ENCODE assay signal across 14 cellular contexts in the genomic region with DNA sequence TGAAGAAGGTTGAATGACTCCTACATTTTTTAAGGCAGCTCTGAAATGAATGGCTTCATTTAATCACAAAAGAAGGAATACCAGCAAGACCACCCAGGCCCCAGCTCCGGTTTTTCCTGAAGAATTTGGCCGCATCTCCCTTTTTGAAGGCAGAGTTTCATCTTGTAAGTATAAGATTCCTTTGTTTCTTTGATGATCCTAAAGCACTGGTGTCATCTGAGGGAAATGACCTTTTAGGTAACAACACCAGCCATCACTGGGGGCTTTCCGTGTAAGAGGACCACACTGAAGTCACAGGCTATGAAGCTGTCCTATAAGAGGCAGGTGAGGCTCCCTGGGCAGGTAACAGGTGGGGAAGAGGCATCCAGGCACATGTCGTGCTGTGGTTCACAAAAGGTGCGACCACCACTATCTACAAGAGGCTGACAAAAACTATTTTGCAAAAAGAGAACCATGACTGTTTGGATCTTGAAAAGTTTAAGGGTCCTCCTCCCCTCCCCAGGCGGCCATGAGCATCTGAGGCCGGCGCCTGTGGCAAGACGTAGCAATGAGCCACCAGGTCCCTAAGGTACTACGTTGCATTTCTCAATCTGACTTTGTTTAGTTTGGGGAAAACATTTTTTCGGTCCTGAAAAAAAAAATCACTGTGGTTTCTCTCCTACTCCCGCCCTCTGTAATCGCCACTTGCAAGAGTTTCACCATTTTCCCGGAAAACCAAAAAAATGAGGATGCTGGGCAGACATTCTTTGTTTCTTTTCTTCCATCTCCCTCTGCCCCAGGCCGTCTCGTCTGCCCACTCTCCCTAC. TPM values are rescaled to one million over a fixed set of nuclear protein-coding genes. Genes with fewer than 3 reads are reported as not detected.
A peak's percentile ranks its signal among the peaks of the same experiment; 100 is the strongest.
DNase-seq lines count a peak whose midpoint lies in the region; ATAC-seq, FAIRE-seq and TF ChIP-seq lines count a peak whose summit lies in the region.
"Had no signal": no experiment of that assay in that cellular context is flagged by ENCODE, and none has a peak within 500 bp of the region (broad histone marks: within the 10 kb centered on the region; RNA-seq: fewer than 3 reads in every experiment).

No MANE protein-coding gene starts in this region.

- POLR2A ChIA-PET in PC-3 (lab: Charles Lee; ENCODE audit: unreplicated experiment) = interaction anchor here (2.3 kb wide), 1 partner anchor 44 kb away, joined by 23 read pairs; no protein-coding TSS in a partner anchor
- POLR2A ChIA-PET in endothelial cell of umbilical vein (lab: Charles Lee) = interaction anchor here (1.0 to 1.5 kb wide), 2 partner anchors 24 to 44 kb away, joined by 3 to 4 read pairs; no protein-coding TSS in a partner anchor
- POLR2A ChIA-PET in naive thymus-derived CD4-positive, alpha-beta T cell (lab: Charles Lee) = no interaction called here

- no peak for FAIRE-seq in endothelial cell of umbilical vein (lab: Jason Lieb, UNC)

- H3K4me1 Mint-ChIP-seq in progenitor cell of endocrine pancreas (ENCODE audit: low read depth) = peaks cover 9% of the 10 kb centered on the region
- H3K4me1 Mint-ChIP-seq in naive thymus-derived CD4-positive, alpha-beta T cell = peaks cover 0 to 13% (median 9%) of the 10 kb centered on the region in 7 donors

- peak overlapping the region; percentile 70 for H3K4me2 ChIP-seq in PC-3 (ENCODE audit: low read length)
- H3K4me2 ChIP-seq in endothelial cell of umbilical vein (ENCODE audit: insufficient read depth, low read length) = peak overlapping the region; percentile 32

- H3K4me3 ChIP-seq in PC-3 (ENCODE audit: low read length) = peak overlapping the region; percentile 45
- no peak overlapping the region for H3K4me3 ChIP-seq in endothelial cell of umbilical vein (replicated peaks in 1 of 3; ENCODE audit: insufficient read depth in 1 of 3, low read depth in 1 of 3, low read length in 3 of 3)
- no peak overlapping the region for H3K4me3 ChIP-seq in naive thymus-derived CD4-positive, alpha-beta T cell (ENCODE audit: low read length)

- TF ChIP-seq POLR2A in endothelial cell of umbilical vein (IDR thresholded peaks at IDR 0.05; ENCODE audit: low read depth, low read length) = no peak

- no peaks in the 10 kb centered on the region for H3K27me3 Mint-ChIP-seq in progenitor cell of endocrine pancreas
- peaks cover 0 to 6% (median 0%) of the 10 kb centered on the region in 5 donors for H3K27me3 Mint-ChIP-seq in naive thymus-derived CD4-positive, alpha-beta T cell
- H3K27me3 Mint-ChIP-seq: CD4-positive, alpha-beta T cell; T-cell had no signal

- BruUV-seq in PC-3 (replicated peaks; lab: Mats Ljungman, UMichigan) = TSS peak; percentile 81
- TSS peak; percentile 55 for BruUV-seq in endothelial cell of umbilical vein (replicated peaks; lab: Mats Ljungman, UMichigan)

- H3K36me3 Mint-ChIP-seq in progenitor cell of endocrine pancreas (ENCODE audit: insufficient read depth) = peaks cover 1% of the 10 kb centered on the region
- H3K36me3 Mint-ChIP-seq in naive thymus-derived CD4-positive, alpha-beta T cell = peaks cover 0 to 2% (median 0%) of the 10 kb centered on the region in 5 donors
- H3K36me3 Mint-ChIP-seq: T-cell had no signal

- dilution Hi-C loops in endothelial cell of umbilical vein (cut with MboI; ENCODE audit: extremely low pct_ligation_motif_present, low sequenced_read_pairs) = no loop called here

- H4K20me1 ChIP-seq in PC-3 (ENCODE audit: low read length) (no peaks in the 10 kb centered on the region), endothelial cell of umbilical vein (replicated peaks; ENCODE audit: control insufficient read depth, extremely low read depth, insufficient read depth, low read length) (no peaks in the 10 kb centered on the region)

- no peaks in the 10 kb centered on the region for H3K36me3 ChIP-seq in PC-3 (ENCODE audit: low read depth, low read length)
- no peaks in the 10 kb centered on the region for H3K36me3 ChIP-seq in endothelial cell of umbilical vein (ENCODE audit: control insufficient read depth in 2 of 2, extremely low read depth in 1 of 2, insufficient read depth in 2 of 2, low read length in 2 of 2)
- no peaks in the 10 kb centered on the region for H3K36me3 ChIP-seq in naive thymus-derived CD4-positive, alpha-beta T cell (ENCODE audit: control insufficient read depth in 2 of 3, insufficient read depth in 3 of 3, low read length in 3 of 3)

- no peak for ATAC-seq in PC-3
- ATAC-seq in HG03135 (IDR thresholded peaks at IDR 0.05; ENCODE audit: unreplicated experiment) = no peak
- no peak for ATAC-seq in naive thymus-derived CD4-positive, alpha-beta T cell

- H3K27me3 ChIP-seq in PC-3 (ENCODE audit: low read length) = no peaks in the 10 kb centered on the region
- no peaks in the 10 kb centered on the region for H3K27me3 ChIP-seq in endothelial cell of umbilical vein (ENCODE audit: control insufficient read depth in 2 of 2, insufficient read depth in 2 of 2, low read length in 2 of 2)
- H3K27me3 ChIP-seq in naive thymus-derived CD4-positive, alpha-beta T cell (ENCODE audit: control insufficient read depth in 2 of 2, insufficient read depth in 2 of 2, low read length in 2 of 2) = no peaks in the 10 kb centered on the region

- CTCF ChIA-PET in PC-3 (lab: Charles Lee) = no interaction called here
- CTCF ChIA-PET in endothelial cell of umbilical vein (lab: Charles Lee) = interaction anchor here (0.8 to 2.3 kb wide), 8 partner anchors 10 to 428 kb away, joined by 3 to 12 read pairs (median 4); no protein-coding TSS in a partner anchor
- CTCF ChIA-PET in naive thymus-derived CD4-positive, alpha-beta T cell (lab: Charles Lee) = no interaction called here

- H3F3A ChIP-seq in PC-3 (ENCODE audit: low read length, unreplicated experiment) = peaks cover 7% of the 10 kb centered on the region

- H2AFZ ChIP-seq in PC-3 (ENCODE audit: low read length) = no peak overlapping the region
- H2AFZ ChIP-seq in endothelial cell of umbilical vein (ENCODE audit: low read depth, low read length) = peak overlapping the region; percentile 45

- DNase-seq in CD1c-positive myeloid dendritic cell (ENCODE audit: extremely low spot score) (peak; percentile 52), PC-3 (no peak), endothelial cell of umbilical vein (ENCODE audit: low read depth, low spot score) (no peak), progenitor cell of endocrine pancreas (ENCODE audit: low spot score, unreplicated experiment) (no peak), G401 (ENCODE audit: low spot score) (no peak), activated gamma-delta T cell treated with Interleukin-2 at 50 U/mL for 16 hours (no peak)
- DNase-seq in naive thymus-derived CD4-positive, alpha-beta T cell = no peak
- DNase-seq: activated CD4-positive, alpha-beta T cell treated with anti-CD3 and anti-CD28 coated beads for 4 hours; CD4-positive, alpha-beta T cell; GOT3; hippocampal formation; NCI-H2171 treated with DMSO at 0.1 percent for 48 hours had no signal

- H3K4me1 ChIP-seq in PC-3 (ENCODE audit: insufficient read depth, low read length) (peaks cover 54% of the 10 kb centered on the region), endothelial cell of umbilical vein (ENCODE audit: control insufficient read depth, extremely low read depth, insufficient read depth, low read length) (peaks cover 33% of the 10 kb centered on the region)
- H3K4me1 ChIP-seq in naive thymus-derived CD4-positive, alpha-beta T cell (ENCODE audit: control insufficient read depth in 2 of 2, insufficient read depth in 2 of 2, low read length in 2 of 2) = no peaks in the 10 kb centered on the region

- no peaks in the 10 kb centered on the region for H3K9me3 ChIP-seq in PC-3 (ENCODE audit: low read length)
- H3K9me3 ChIP-seq in endothelial cell of umbilical vein (replicated peaks; ENCODE audit: control insufficient read depth, insufficient read depth, low read length) = no peaks in the 10 kb centered on the region
- no peaks in the 10 kb centered on the region for H3K9me3 ChIP-seq in naive thymus-derived CD4-positive, alpha-beta T cell (ENCODE audit: control insufficient read depth in 2 of 3, low read length in 3 of 3)

- in situ Hi-C loops in G401 (cut with HindIII; ENCODE audit: low sequenced_read_pairs) = no loop called here

- H3K4me3 Mint-ChIP-seq in progenitor cell of endocrine pancreas (ENCODE audit: low read depth) = no peak overlapping the region
- H3K4me3 Mint-ChIP-seq in naive thymus-derived CD4-positive, alpha-beta T cell = peak overlapping the region in 1 of 10 donors; percentile 43
- H3K4me3 Mint-ChIP-seq: CD4-positive, alpha-beta T cell; T-cell had no signal

- H3K79me2 ChIP-seq in PC-3 (ENCODE audit: low read length) (0 out of 2 replicates have a peak, but pooled peaks cover 10% of the 10 kb centered on the region), endothelial cell of umbilical vein (ENCODE audit: control insufficient read depth, insufficient read depth, low read length) (no peaks in the 10 kb centered on the region)

- TF ChIP-seq CTCF in PC-3 (conservative IDR thresholded peaks at IDR 0.05; ENCODE audit: low read depth, low read length) (no peak), endothelial cell of umbilical vein (IDR thresholded peaks at IDR 0.05; ENCODE audit: extremely low read depth in 1 of 2, insufficient read depth in 1 of 2, low read depth in 1 of 2, low read length in 2 of 2) (no peak), progenitor cell of endocrine pancreas (IDR thresholded peaks at IDR 0.05; ENCODE audit: unreplicated experiment) (no peak)

- H3K9me1 ChIP-seq in endothelial cell of umbilical vein (replicated peaks; ENCODE audit: control insufficient read depth, extremely low read depth, insufficient read depth, low read length) = no peaks in the 10 kb centered on the region

- peak overlapping the region; percentile 95 for H3K27ac ChIP-seq in PC-3 (ENCODE audit: low read length)
- H3K27ac ChIP-seq in endothelial cell of umbilical vein (ENCODE audit: insufficient read depth, low read depth, low read length) = peak overlapping the region; percentile 75
- H3K27ac ChIP-seq in naive thymus-derived CD4-positive, alpha-beta T cell (ENCODE audit: low read depth, low read length) = no peak overlapping the region

- intact Hi-C loops in PC-3 (cut with micrococcal nuclease) (loop anchor here (2.0 to 5.0 kb wide), 3 partner anchors 27 to 341 kb away; no protein-coding TSS in a partner anchor), endothelial cell of umbilical vein (cut with micrococcal nuclease) (no loop called here)
- intact Hi-C loops in naive thymus-derived CD4-positive, alpha-beta T cell (cut with micrococcal nuclease) = loop anchor here in 1 of 2 donors (5.0 kb wide), 1 partner anchor 44 kb away; the partner anchor contains the start of gene IRF2BP2

- peak overlapping the region; percentile 3 for H3K27ac Mint-ChIP-seq in progenitor cell of endocrine pancreas
- peak overlapping the region in 1 of 9 donors; percentile 20 for H3K27ac Mint-ChIP-seq in naive thymus-derived CD4-positive, alpha-beta T cell
- H3K27ac Mint-ChIP-seq: CD4-positive, alpha-beta T cell; T-cell had no signal

- H3K9ac ChIP-seq in PC-3 (ENCODE audit: low read length) (peak overlapping the region; percentile 83), endothelial cell of umbilical vein (replicated peaks; ENCODE audit: extremely low read depth, insufficient read depth, low read length) (peak overlapping the region; percentile 12)

- H3K9me3 Mint-ChIP-seq in progenitor cell of endocrine pancreas (ENCODE audit: low read depth) = peaks cover 8% of the 10 kb centered on the region
- H3K9me3 Mint-ChIP-seq in naive thymus-derived CD4-positive, alpha-beta T cell = peaks cover 0 to 2% (median 0%) of the 10 kb centered on the region in 11 donors
- H3K9me3 Mint-ChIP-seq: CD4-positive, alpha-beta T cell; T-cell had no signal

- H3K9me2 ChIP-seq in PC-3 (replicated peaks; ENCODE audit: low read length) = no peaks in the 10 kb centered on the region

RNA-seq across cellular contexts. Expression of gene IRF2BP2, which starts 46.3 kb away (rescaled TPM):
- total RNA-seq in PC-3 (2014; rRNA removed) = 78.8 and 102 TPM in 2 replicates
- 109 TPM in 2 replicates for total RNA-seq in endothelial cell of umbilical vein
- 65.4 and 66.6 TPM in 2 replicates for polyA plus RNA-seq in endothelial cell of umbilical vein
- polyA plus RNA-seq in endothelial cell of umbilical vein (2011; cell fraction: cytosol; rRNA removed) = 54.8 and 66.0 TPM in 2 replicates
- 154 and 212 TPM in 2 replicates for polyA plus RNA-seq in endothelial cell of umbilical vein (2011; cell fraction: nucleus; rRNA removed)
- 52.6 and 76.5 TPM in 2 replicates for polyA plus RNA-seq in endothelial cell of umbilical vein (2012)
- 57.9 and 61.4 TPM in 2 replicates for polyA minus RNA-seq in endothelial cell of umbilical vein
- 65.2 TPM for polyA minus RNA-seq in endothelial cell of umbilical vein (2011; cell fraction: cytosol; rRNA and poly(A)+ RNA removed)
- polyA minus RNA-seq in endothelial cell of umbilical vein (2011; cell fraction: nucleus; rRNA and poly(A)+ RNA removed) = 78.8 and 129 TPM in 2 replicates
- 193 and 214 TPM in 2 replicates for total RNA-seq in progenitor cell of endocrine pancreas
- 41.1 and 44.7 TPM in 2 replicates for total RNA-seq in G401 (2014; rRNA removed; shearing (Covaris generic))
- 100 to 1,000 TPM; 150 to 413 (median 173) TPM for total RNA-seq in naive thymus-derived CD4-positive, alpha-beta T cell
- 10 to 100 TPM; 28.7 to 35.6 TPM for polyA plus RNA-seq in naive thymus-derived CD4-positive, alpha-beta T cell
